In the genomic region with DNA sequence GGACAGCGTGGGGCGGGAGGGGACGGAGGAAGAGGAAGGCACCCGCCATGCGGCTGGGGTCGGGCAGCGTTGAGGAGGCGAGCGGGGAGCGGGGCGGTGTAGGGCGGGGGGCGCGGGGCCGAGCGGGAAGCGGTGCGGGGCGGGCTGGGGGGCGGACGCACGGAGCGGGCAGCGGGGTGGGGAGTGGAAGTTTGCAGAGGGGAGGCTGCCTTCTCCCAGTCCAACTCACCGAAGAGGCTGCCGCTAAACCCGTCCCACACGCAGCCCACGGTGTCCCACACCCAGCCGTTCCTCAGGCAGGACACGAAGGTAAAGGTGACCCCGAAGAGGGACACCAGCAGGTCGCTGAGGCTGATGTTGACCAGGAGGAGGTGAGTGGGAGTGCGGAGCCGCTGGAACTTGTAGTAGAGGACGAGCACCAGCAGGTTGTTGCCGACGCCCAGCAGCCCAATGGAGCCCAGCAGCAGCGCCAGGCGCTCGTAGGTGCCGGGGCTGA, we compare ENCODE assay signal across 8 cellular contexts. TPM values are rescaled to one million over a fixed set of nuclear protein-coding genes. Genes with fewer than 3 reads are reported as not detected.
DNase-seq lines count a peak whose midpoint lies in the region; ATAC-seq and TF ChIP-seq lines count a peak whose summit lies in the region.

No MANE protein-coding gene starts in this region.

- H3K36me3 Mint-ChIP-seq in activated CD4-positive, alpha-beta T cell treated with anti-CD3 and anti-CD28 coated beads for 36 hours (ENCODE audit: low read depth) = peaks cover 26% of the 10 kb centered on the region

- POLR2A ChIA-PET in activated CD4-positive, alpha-beta T cell treated with anti-CD3 and anti-CD28 coated beads for 36 hours (lab: Charles Lee) = interaction anchor here (0.6 to 0.7 kb wide), 2 partner anchors 83 to 211 kb away, joined by 3 to 4 read pairs; no protein-coding TSS in a partner anchor

- TF ChIP-seq CTCF in psoas muscle (IDR thresholded peaks at IDR 0.05) = no peak

- ATAC-seq in activated CD4-positive, alpha-beta T cell treated with anti-CD3 and anti-CD28 coated beads for 36 hours = peak; percentile 53
- peak; percentile 44 for ATAC-seq in HG02678 (IDR thresholded peaks at IDR 0.05; ENCODE audit: unreplicated experiment)
- ATAC-seq in psoas muscle = peak; percentile 4 to 26 (median 20)

- peaks cover 47% of the 10 kb centered on the region for H3K4me1 Mint-ChIP-seq in activated CD4-positive, alpha-beta T cell treated with anti-CD3 and anti-CD28 coated beads for 36 hours

- no peaks in the 10 kb centered on the region for H3K27me3 ChIP-seq in psoas muscle (ENCODE audit: insufficient read depth in 3 of 3, low read length in 2 of 3)

- CTCF ChIA-PET in activated CD4-positive, alpha-beta T cell treated with anti-CD3 and anti-CD28 coated beads for 36 hours (lab: Charles Lee) = interaction anchor here (1.1 to 1.5 kb wide), 3 partner anchors 12 to 18 kb away, joined by 3 to 7 read pairs (median 3); no protein-coding TSS in a partner anchor

- intact Hi-C loops in activated CD4-positive, alpha-beta T cell treated with anti-CD3 and anti-CD28 coated beads for 36 hours (cut with DNase I, micrococcal nuclease) = loop anchor here (1.0 to 5.0 kb wide), 6 partner anchors 38 to 1617 kb away; partner anchors contain the start of genes EXO1 (in 2 of the 2), FH (in 2 of the 2) and SDCCAG8 (in 1 of the 2)
- intact Hi-C loops in psoas muscle (cut with DNase I) = loop anchor here (5.0 to 10.0 kb wide), 3 partner anchors 122 to 208 kb away; partner anchors contain the start of genes EXO1 (in 2 of the 2) and FH (in 1 of the 2)

- H3K4me1 ChIP-seq in psoas muscle = peaks cover 8% of the 10 kb centered on the region

- DNase-seq in activated CD4-positive, alpha-beta T cell treated with anti-CD3 and anti-CD28 coated beads for 36 hours = peak; percentile 53
- no peak for DNase-seq in activated CD4-positive, alpha-beta T cell treated with anti-CD3 and anti-CD28 coated beads for 48 hours
- peak; percentile 75 for DNase-seq in NCI-H146 (lab: John Stamatoyannopoulos, UW)
- DNase-seq in activated T-cell treated with anti-CD3 and anti-CD28 coated beads for 48 hours (ENCODE audit: low read depth) = peak; percentile 19
- DNase-seq in globus pallidus (ENCODE audit: low spot score) = peak; percentile 24
- DNase-seq in psoas muscle = peak; percentile 25 to 52
- no peak for DNase-seq in effector CD8-positive, alpha-beta T cell (lab: John Stamatoyannopoulos, UW)

- H3K9me3 Mint-ChIP-seq in activated CD4-positive, alpha-beta T cell treated with anti-CD3 and anti-CD28 coated beads for 36 hours (ENCODE audit: low read depth) = peaks cover 8% of the 10 kb centered on the region

- H3K36me3 ChIP-seq in psoas muscle (ENCODE audit: insufficient read depth in 1 of 2, low read depth in 1 of 2) = peaks cover 0 to 6% of the 10 kb centered on the region in 2 donors

- WGBS in psoas muscle, 3 donors = 1 to 2% (median 1%) methylated on average over 22 to 42 of the region's 42 CpGs

- H3K4me3 ChIP-seq in psoas muscle = peak overlapping the region; percentile 85

- H3K4me3 Mint-ChIP-seq in activated CD4-positive, alpha-beta T cell treated with anti-CD3 and anti-CD28 coated beads for 36 hours = peak overlapping the region; percentile 77

- H3K27ac Mint-ChIP-seq in activated CD4-positive, alpha-beta T cell treated with anti-CD3 and anti-CD28 coated beads for 36 hours = peak overlapping the region; percentile 81

- H3K27ac ChIP-seq in psoas muscle = peak overlapping the region; percentile 77

- no peaks in the 10 kb centered on the region for H3K9me3 ChIP-seq in psoas muscle

- no peaks in the 10 kb centered on the region for H3K27me3 Mint-ChIP-seq in activated CD4-positive, alpha-beta T cell treated with anti-CD3 and anti-CD28 coated beads for 36 hours

RNA-seq across cellular contexts. Expression of gene CHML, which starts 0.5 kb away (rescaled TPM):
- total RNA-seq in activated CD4-positive, alpha-beta T cell treated with anti-CD3 and anti-CD28 coated beads for 36 hours = 10 to 100 TPM; 13.4 to 16.5 TPM
- 10 to 100 TPM in 1 of 4 donors, 1 to 10 TPM in 3; 3.5 to 10.7 (median 5.4) TPM for total RNA-seq in psoas muscle
- polyA plus RNA-seq in psoas muscle = 1 to 10 TPM; 2.4 to 5.6 (median 4.2) TPM

RNA-seq across cellular contexts. Expression of gene OPN3, which starts 0.5 kb away (rescaled TPM):
- total RNA-seq in activated CD4-positive, alpha-beta T cell treated with anti-CD3 and anti-CD28 coated beads for 36 hours = 10 to 100 TPM; 10.8 to 12.2 TPM
- 1 to 10 TPM; 1.7 to 4.7 (median 3.8) TPM for total RNA-seq in psoas muscle
- polyA plus RNA-seq in psoas muscle = 1 to 10 TPM; 2.4 to 7.0 (median 5.8) TPM

RNA-seq across cellular contexts. Expression of gene WDR64, which starts 12.4 kb away (rescaled TPM):
- total RNA-seq in activated CD4-positive, alpha-beta T cell treated with anti-CD3 and anti-CD28 coated beads for 36 hours = not detected
- total RNA-seq in psoas muscle = not detected
- polyA plus RNA-seq in psoas muscle = not detected

Comparison
In these comparisons a context has a peak if more than half of its experiments do, and no peak if none do; other contexts are left out.
1. DNase-seq: peak in activated CD4-positive, alpha-beta T cell treated with anti-CD3 and anti-CD28 coated beads for 36 hours (single experiment), NCI-H146 (single experiment), activated T-cell treated with anti-CD3 and anti-CD28 coated beads for 48 hours (single experiment), globus pallidus (single experiment) and psoas muscle (2 of 2); none in activated CD4-positive, alpha-beta T cell treated with anti-CD3 and anti-CD28 coated beads for 48 hours (single experiment) and effector CD8-positive, alpha-beta T cell (single experiment).
2. Peak in every context shown above with its lines, with median percentiles within 50 percentile points of each other: ATAC-seq.